ENCODE assay signal across 9 cellular contexts in genomic region chr20:330233-331149, GRCh38. TPM values are rescaled to one million over a fixed set of nuclear protein-coding genes. Genes with fewer than 3 reads are reported as not detected.
A peak's percentile ranks its signal among the peaks of the same experiment; 100 is the strongest.
DNase-seq lines count a peak whose midpoint lies in the region; ATAC-seq, FAIRE-seq and TF ChIP-seq lines count a peak whose summit lies in the region.
"Had no signal": no experiment of that assay in that cellular context is flagged by ENCODE, and none has a peak within 500 bp of the region (broad histone marks: within the 10 kb centered on the region; RNA-seq: fewer than 3 reads in every experiment).

No MANE protein-coding gene starts in this region.

- peak; percentile 83 for DNase-seq in ELR (ENCODE audit: low read depth)
- DNase-seq in HTR-8/SVneo (ENCODE audit: insufficient read length, low spot score) = peak; percentile 75
- no peak for DNase-seq in NT2/D1 (ENCODE audit: low read depth, low spot score)
- DNase-seq in activated CD8-positive, alpha-beta memory T cell treated with anti-CD3 and anti-CD28 coated beads, Interleukin-2, amount 50 U/mL, for 48 hours = peak; percentile 73
- peak; percentile 77 to 80 for DNase-seq in erythroblast (lab: John Stamatoyannopoulos, UW)
- DNase-seq in natural killer cell = peak; percentile 33
- DNase-seq in type B pancreatic cell (ENCODE audit: extremely low spot score, unreplicated experiment) = no peak

- ATAC-seq in natural killer cell = peak; percentile 60 to 71 (median 61)
- no peak for ATAC-seq in GM21786 (IDR thresholded peaks at IDR 0.05; ENCODE audit: unreplicated experiment)

- no peaks in the 10 kb centered on the region for H3K36me3 Mint-ChIP-seq in natural killer cell
- H3K36me3 Mint-ChIP-seq in type B pancreatic cell = peaks cover 11% of the 10 kb centered on the region

- TF ChIP-seq CTCF in natural killer cell (IDR thresholded peaks at IDR 0.05) (peak; percentile 84), type B pancreatic cell (conservative IDR thresholded peaks at IDR 0.05) (peak; percentile 92)

- H3K4me3 Mint-ChIP-seq in natural killer cell = no peak overlapping the region
- peak overlapping the region; percentile 61 for H3K4me3 Mint-ChIP-seq in type B pancreatic cell
- H3K4me3 Mint-ChIP-seq: dendritic cell treated with granulocyte-macrophage colony-stimulating factor and Interleukin-4, amounts not matched to agents 40 ng/mL and 50 ng/mL, for 4 days had no signal

- H3K9ac ChIP-seq in NT2/D1 (ENCODE audit: insufficient read length, low read depth) = peak overlapping the region; percentile 28

- peaks cover 0 to 10% of the 10 kb centered on the region in 2 donors for H3K4me1 Mint-ChIP-seq in natural killer cell
- H3K4me1 Mint-ChIP-seq in type B pancreatic cell (ENCODE audit: unreplicated experiment) = peaks cover 25% of the 10 kb centered on the region

- H3K4me1 ChIP-seq in NT2/D1 (ENCODE audit: insufficient read depth, insufficient read length) = peaks cover 22% of the 10 kb centered on the region

- H3K27me3 Mint-ChIP-seq in natural killer cell (ENCODE audit: low read depth in 2 of 2) (no peaks in the 10 kb centered on the region), type B pancreatic cell (no peaks in the 10 kb centered on the region)

- no peaks in the 10 kb centered on the region for H3K9me3 ChIP-seq in NT2/D1 (ENCODE audit: insufficient read depth, low read length)

- H3K9me3 Mint-ChIP-seq in natural killer cell (no peaks in the 10 kb centered on the region), type B pancreatic cell (no peaks in the 10 kb centered on the region)
- H3K9me3 Mint-ChIP-seq: dendritic cell treated with granulocyte-macrophage colony-stimulating factor and Interleukin-4, amounts not matched to agents 40 ng/mL and 50 ng/mL, for 4 days had no signal

- TF ChIP-seq POLR2A in erythroblast (IDR thresholded peaks at IDR 0.05; ENCODE audit: low read length) = no peak

- H3K27ac Mint-ChIP-seq in natural killer cell = no peak overlapping the region
- H3K27ac Mint-ChIP-seq in type B pancreatic cell = no peak overlapping the region
- H3K27ac Mint-ChIP-seq: dendritic cell treated with granulocyte-macrophage colony-stimulating factor and Interleukin-4, amounts not matched to agents 40 ng/mL and 50 ng/mL, for 4 days had no signal

- H3K27me3 ChIP-seq in NT2/D1 (ENCODE audit: insufficient read depth, insufficient read length) = no peaks in the 10 kb centered on the region

- FAIRE-seq in HTR-8/SVneo (lab: Jason Lieb, UNC) = no peak

- intact Hi-C loops in natural killer cell (cut with micrococcal nuclease) = loop anchor here (1.0 kb wide), 2 partner anchors 63 to 121 kb away; no protein-coding TSS in a partner anchor

- peaks cover 27% of the 10 kb centered on the region for H3K36me3 ChIP-seq in NT2/D1 (ENCODE audit: insufficient read depth, insufficient read length, low read length)

- H3K4me3 ChIP-seq in NT2/D1 (ENCODE audit: insufficient read length, low read depth) = no peak overlapping the region

RNA-seq across cellular contexts. Expression of gene SOX12, which starts 5.1 kb away (rescaled TPM):
- total RNA-seq in natural killer cell (1 to 10 TPM; 2.3 to 4.6 (median 2.9) TPM), type B pancreatic cell (ENCODE audit: low replicate concordance) (9.9 and 52.7 TPM in 2 replicates)

RNA-seq across cellular contexts. Expression of gene NRSN2, which starts 16.4 kb away (rescaled TPM):
- total RNA-seq in natural killer cell (1 to 10 TPM; 6.6 to 9.3 (median 8.4) TPM), type B pancreatic cell (ENCODE audit: low replicate concordance) (33.8 and 43.0 TPM in 2 replicates)

RNA-seq across cellular contexts. Expression of gene ZCCHC3, which starts 33.1 kb away (rescaled TPM):
- total RNA-seq in natural killer cell (10 to 100 TPM; 19.2 to 24.0 (median 20.6) TPM), type B pancreatic cell (ENCODE audit: low replicate concordance) (28.9 and 40.5 TPM in 2 replicates)

RNA-seq across cellular contexts. Expression of gene C20orf96, which starts 39.9 kb away (rescaled TPM):
- total RNA-seq in natural killer cell (1 to 10 TPM; 3.8 to 4.3 (median 4.1) TPM), type B pancreatic cell (ENCODE audit: low replicate concordance) (12.6 and 27.0 TPM in 2 replicates)

RNA-seq across cellular contexts. Expression of gene TRIB3, which starts 50.1 kb away (rescaled TPM):
- total RNA-seq in natural killer cell = 1 to 10 TPM; 4.0 to 8.9 (median 7.7) TPM
- 8.3 and 17.0 TPM in 2 replicates for total RNA-seq in type B pancreatic cell (ENCODE audit: low replicate concordance)

Comparison
In these comparisons a context has a peak if more than half of its experiments do, and no peak if none do; other contexts are left out.
1. DNase-seq: peak in ELR (single experiment), HTR-8/SVneo (single experiment), activated CD8-positive, alpha-beta memory T cell treated with anti-CD3 and anti-CD28 coated beads, Interleukin-2, amount 50 U/mL, for 48 hours (single experiment), erythroblast (2 of 2) and natural killer cell (single experiment); none in NT2/D1 (single experiment) and type B pancreatic cell (single experiment).